8 cellular contexts compared by ENCODE assay signal in the genomic region with DNA sequence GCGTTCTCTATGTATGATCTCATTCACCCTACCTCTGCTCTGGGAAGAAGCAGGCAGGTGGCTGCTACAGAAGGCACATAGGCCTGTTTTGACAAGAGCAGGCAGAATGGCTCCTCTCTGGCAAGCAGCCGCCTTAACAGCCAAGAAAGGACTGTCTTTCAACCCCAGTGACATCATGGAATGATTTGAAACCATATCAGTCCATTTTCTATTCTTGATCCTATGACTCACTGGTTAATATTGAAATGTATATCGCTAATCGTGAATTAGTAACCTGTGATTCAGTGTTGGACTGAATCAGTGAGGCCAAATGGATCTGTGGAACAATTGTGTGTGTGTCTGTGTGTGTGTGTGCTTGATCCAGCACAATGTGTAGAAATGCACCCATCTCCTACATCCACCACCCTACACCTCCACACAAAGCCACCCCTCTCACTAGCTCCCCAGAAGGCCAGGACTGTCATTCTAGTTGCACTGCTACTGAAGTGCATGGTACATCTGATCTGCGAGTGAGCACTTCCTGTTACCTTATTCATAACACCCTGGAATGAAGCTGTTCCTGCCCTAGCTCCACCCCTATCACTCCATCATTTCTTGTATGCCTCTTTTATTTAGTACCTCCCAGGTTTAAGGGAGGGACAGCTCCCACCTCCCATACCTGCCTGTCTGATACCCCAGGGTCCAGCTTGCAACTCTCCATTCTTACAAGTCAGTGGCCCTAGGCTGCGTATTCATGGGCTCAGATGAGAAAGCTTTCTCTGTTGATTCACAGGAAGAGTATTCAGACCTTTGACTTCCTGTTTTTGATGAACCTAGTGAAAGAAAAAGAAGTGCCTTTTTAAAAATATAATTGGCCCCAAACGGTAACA.
A peak's percentile ranks its signal among the peaks of the same experiment; 100 is the strongest.
DNase-seq lines count a peak whose midpoint lies in the region; ATAC-seq and TF ChIP-seq lines count a peak whose summit lies in the region.

No MANE protein-coding gene starts in this region.

- ATAC-seq in GM19397 (IDR thresholded peaks at IDR 0.05; ENCODE audit: unreplicated experiment), result peak; percentile 54
- peak; percentile 50 for ATAC-seq in HG03442 (IDR thresholded peaks at IDR 0.05; ENCODE audit: unreplicated experiment)

- no peaks in the 10 kb centered on the region for H3K79me2 ChIP-seq in hepatocyte

- H3K4me1 ChIP-seq in BLaER1 treated with 17β-estradiol and CSF1 and Interleukin-3, amounts not matched to agents 10 nM and 100 nM, result peaks cover 12 to 22% (median 16%) of the 10 kb centered on the region in 10 experiments
- H3K4me1 ChIP-seq in stomach (peaks cover 0 to 14% (median 3%) of the 10 kb centered on the region in 4 donors), hepatocyte (ENCODE audit: insufficient read depth) (no peaks in the 10 kb centered on the region)

- H3K27ac ChIP-seq in BLaER1 treated with 17β-estradiol and CSF1 and Interleukin-3, amounts not matched to agents 10 nM and 100 nM, result peak overlapping the region in 9 of 11 experiments; percentile 1 to 82 (median 45); a peak in 17 of 22 replicates
- H3K27ac ChIP-seq in stomach (peak overlapping the region; percentile 52 to 66 (median 56)), hepatocyte (no peak overlapping the region)

- no peaks in the 10 kb centered on the region for H3K9me2 ChIP-seq in hepatocyte (replicated peaks; ENCODE audit: insufficient read depth)

- peak overlapping the region; percentile 36 to 81 (median 65) for H3K4me2 ChIP-seq in BLaER1 treated with 17β-estradiol and CSF1 and Interleukin-3, amounts not matched to agents 10 nM and 100 nM
- no peak overlapping the region for H3K4me2 ChIP-seq in hepatocyte

- H3K4me3 Mint-ChIP-seq in activated CD4-positive, alpha-beta T cell treated with anti-CD3 and anti-CD28 coated beads, Interleukin-2, amount 10 ng/mL, durations not matched to agents 24 days and 14 days, result peak overlapping the region; percentile 63

- no peak overlapping the region for H3K4me3 ChIP-seq in BLaER1 treated with 17β-estradiol and CSF1 and Interleukin-3, amounts not matched to agents 10 nM and 100 nM
- H3K4me3 ChIP-seq in fibroblast of pulmonary artery (replicated peaks; ENCODE audit: low read depth, low read length), result no peak overlapping the region
- no peak overlapping the region for H3K4me3 ChIP-seq in stomach
- no peak overlapping the region for H3K4me3 ChIP-seq in hepatocyte

- H3K4me1 Mint-ChIP-seq in activated CD4-positive, alpha-beta T cell treated with anti-CD3 and anti-CD28 coated beads, Interleukin-2, amount 10 ng/mL, durations not matched to agents 24 days and 14 days, result peaks cover 37% of the 10 kb centered on the region

- H3K27me3 ChIP-seq in BLaER1 treated with 17β-estradiol and CSF1 and Interleukin-3, amounts not matched to agents 10 nM and 100 nM, result no peaks in the 10 kb centered on the region
- H3K27me3 ChIP-seq in stomach (no peaks in the 10 kb centered on the region), hepatocyte (no peaks in the 10 kb centered on the region)

- H3K36me3 ChIP-seq in BLaER1 treated with 17β-estradiol and CSF1 and Interleukin-3, amounts not matched to agents 10 nM and 100 nM, result no peaks in the 10 kb centered on the region
- no peaks in the 10 kb centered on the region for H3K36me3 ChIP-seq in stomach
- no peaks in the 10 kb centered on the region for H3K36me3 ChIP-seq in hepatocyte (replicated peaks; ENCODE audit: insufficient read depth, low read depth)

- intact Hi-C loops in activated CD4-positive, alpha-beta T cell treated with anti-CD3 and anti-CD28 coated beads, Interleukin-2, amount 10 ng/mL, durations not matched to agents 24 days and 14 days (cut with micrococcal nuclease), result loop anchor here (2.0 kb wide), 3 partner anchors 16 to 456 kb away; no protein-coding TSS in a partner anchor
- intact Hi-C loops in stomach (cut with DNase I; ENCODE audit: low total_unique reads), result no loop called here
- intact Hi-C loops in posterior vena cava (cut with DNase I), result no loop called here

- peaks cover 10 to 27% (median 17%) of the 10 kb centered on the region in 11 experiments for H3K9me3 ChIP-seq in BLaER1 treated with 17β-estradiol and CSF1 and Interleukin-3, amounts not matched to agents 10 nM and 100 nM (replicated peaks in 1 of 11)
- H3K9me3 ChIP-seq in stomach, result peaks cover 0 to 7% (median 0%) of the 10 kb centered on the region in 4 donors
- no peaks in the 10 kb centered on the region for H3K9me3 ChIP-seq in hepatocyte (ENCODE audit: low read depth)

- TF ChIP-seq POLR2A in stomach (IDR thresholded peaks at IDR 0.05), result no peak

- H3K27me3 Mint-ChIP-seq in activated CD4-positive, alpha-beta T cell treated with anti-CD3 and anti-CD28 coated beads, Interleukin-2, amount 10 ng/mL, durations not matched to agents 24 days and 14 days, result no peaks in the 10 kb centered on the region

- H4K20me1 ChIP-seq in BLaER1 treated with 17β-estradiol and CSF1 and Interleukin-3, amounts not matched to agents 10 nM and 100 nM, result no peaks in the 10 kb centered on the region
- no peaks in the 10 kb centered on the region for H4K20me1 ChIP-seq in hepatocyte (ENCODE audit: insufficient read depth, poor library complexity, severe bottlenecking)

- WGBS in stomach, 5 donors, result 58 to 68% (median 66%) methylated on average over 7 of the region's 7 CpGs
- WGBS in hepatocyte (ENCODE audit: low lambda C conversion rate, missing lambda C conversion rate), result 91% methylated on average over 7 of the region's 7 CpGs

- H3K27ac Mint-ChIP-seq in activated CD4-positive, alpha-beta T cell treated with anti-CD3 and anti-CD28 coated beads, Interleukin-2, amount 10 ng/mL, durations not matched to agents 24 days and 14 days, result peak overlapping the region; percentile 97

- TF ChIP-seq EP300 in stomach (IDR thresholded peaks at IDR 0.05), result no peak

- H3K9ac ChIP-seq in BLaER1 treated with 17β-estradiol and CSF1 and Interleukin-3, amounts not matched to agents 10 nM and 100 nM, result peak overlapping the region in 4 of 11 experiments; percentile 26 to 48 (median 36); a peak in 7 of 22 replicates

- peaks cover 12% of the 10 kb centered on the region for H3K36me3 Mint-ChIP-seq in activated CD4-positive, alpha-beta T cell treated with anti-CD3 and anti-CD28 coated beads, Interleukin-2, amount 10 ng/mL, durations not matched to agents 24 days and 14 days (ENCODE audit: low read depth)

- DNase-seq in activated CD4-positive, alpha-beta T cell treated with anti-CD3 and anti-CD28 coated beads, Interleukin-2, amount 10 ng/mL, durations not matched to agents 24 days and 14 days, result peak; percentile 80
- peak; percentile 68 for DNase-seq in fibroblast of pulmonary artery (ENCODE audit: low read depth)
- DNase-seq in stomach, result peak; percentile 46
- no peak for DNase-seq in hepatocyte (ENCODE audit: low spot score)
- DNase-seq in posterior vena cava (ENCODE audit: low spot score), result no peak

- no peak overlapping the region for H2AFZ ChIP-seq in hepatocyte

- H3K9me3 Mint-ChIP-seq in activated CD4-positive, alpha-beta T cell treated with anti-CD3 and anti-CD28 coated beads, Interleukin-2, amount 10 ng/mL, durations not matched to agents 24 days and 14 days, result peaks cover 5% of the 10 kb centered on the region

- TF ChIP-seq CTCF in fibroblast of pulmonary artery (IDR thresholded peaks at IDR 0.05; ENCODE audit: low read length, missing control alignments) (no peak), stomach (IDR thresholded peaks at IDR 0.05) (no peak), hepatocyte (IDR thresholded peaks at IDR 0.05; ENCODE audit: poor library complexity) (no peak)

Comparison
In these comparisons a context has a peak if more than half of its experiments do, and no peak if none do; other contexts are left out.
1. DNase-seq: peak in activated CD4-positive, alpha-beta T cell treated with anti-CD3 and anti-CD28 coated beads, Interleukin-2, amount 10 ng/mL, durations not matched to agents 24 days and 14 days (single experiment), fibroblast of pulmonary artery (single experiment) and stomach (single experiment); none in hepatocyte (single experiment) and posterior vena cava (single experiment).